In the genomic region with DNA sequence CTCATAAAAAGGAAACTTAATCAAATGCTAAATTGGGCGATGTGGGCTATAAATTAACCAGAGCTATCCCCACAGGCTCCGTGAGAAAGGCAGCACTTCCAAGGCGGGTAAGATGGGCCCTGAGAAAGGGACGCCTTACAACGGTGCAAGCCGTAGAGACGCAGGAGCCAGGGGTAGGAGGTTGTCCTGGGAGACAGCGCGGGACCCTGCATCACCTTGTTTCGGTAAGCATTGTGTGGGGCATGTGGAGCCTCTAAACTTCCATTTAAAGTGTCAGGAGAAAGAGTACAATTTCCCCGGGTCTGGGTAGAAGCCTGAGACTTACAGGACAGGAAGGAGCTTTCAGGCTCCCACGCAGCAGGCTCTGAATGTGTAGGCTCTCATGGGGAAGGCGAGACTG, we compare ENCODE assay signal across 3 cellular contexts.
TF ChIP-seq lines count a peak whose summit lies in the region.

No MANE protein-coding gene starts in this region.

TF ChIP-seq in SK-N-SH, 30 proteins besides CTCF, POLR2A, EP300 and RAD21:
- no peak for TF ChIP-seq FOXM1 (IDR thresholded peaks at IDR 0.05; ENCODE audit: low read depth)
- TF ChIP-seq ZBTB33 (IDR thresholded peaks at IDR 0.05; ENCODE audit: borderline replicate concordance, low read depth), result no peak
- no peak for TF ChIP-seq RCOR1 (IDR thresholded peaks at IDR 0.05; ENCODE audit: low read length)
- TF ChIP-seq, protein P1, sequence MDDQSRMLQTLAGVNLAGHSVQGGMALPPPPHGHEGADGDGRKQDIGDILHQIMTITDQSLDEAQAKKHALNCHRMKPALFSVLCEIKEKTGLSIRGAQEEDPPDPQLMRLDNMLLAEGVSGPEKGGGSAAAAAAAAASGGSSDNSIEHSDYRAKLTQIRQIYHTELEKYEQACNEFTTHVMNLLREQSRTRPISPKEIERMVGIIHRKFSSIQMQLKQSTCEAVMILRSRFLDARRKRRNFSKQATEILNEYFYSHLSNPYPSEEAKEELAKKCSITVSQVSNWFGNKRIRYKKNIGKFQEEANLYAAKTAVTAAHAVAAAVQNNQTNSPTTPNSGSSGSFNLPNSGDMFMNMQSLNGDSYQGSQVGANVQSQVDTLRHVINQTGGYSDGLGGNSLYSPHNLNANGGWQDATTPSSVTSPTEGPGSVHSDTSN (IDR thresholded peaks at IDR 0.05), result no peak
- no peak for TF ChIP-seq EZH2phosphoT487 (IDR thresholded peaks at IDR 0.05; ENCODE audit: borderline replicate concordance, low read depth)
- TF ChIP-seq TCF12 (IDR thresholded peaks at IDR 0.05), result no peak
- no peak for TF ChIP-seq CHD2 (IDR thresholded peaks at IDR 0.05; ENCODE audit: low read length, partially characterized antibody)
- TF ChIP-seq NFIC (IDR thresholded peaks at IDR 0.05; ENCODE audit: borderline replicate concordance), result no peak
- no peak for TF ChIP-seq TEAD4 (IDR thresholded peaks at IDR 0.05; ENCODE audit: borderline replicate concordance, insufficient read depth)
- TF ChIP-seq MAX (IDR thresholded peaks at IDR 0.05; ENCODE audit: low read depth), result no peak
- no peak for TF ChIP-seq SMC3 (IDR thresholded peaks at IDR 0.05; ENCODE audit: low read depth, low read length)
- TF ChIP-seq FOXJ3 (CRISPR knock-in tag; IDR thresholded peaks at IDR 0.05), result no peak
- TF ChIP-seq JUND (IDR thresholded peaks at IDR 0.05), result no peak

TF ChIP-seq in SK-N-SH treated with all-trans-retinoic acid at 6 μM for 48 hours, 23 proteins besides CTCF, POLR2A, EP300 and RAD21 (continues in another document):
- TF ChIP-seq ZNF70 (CRISPR knock-in tag; IDR thresholded peaks at IDR 0.05), result no peak
- no peak for TF ChIP-seq BACH2 (CRISPR knock-in tag; IDR thresholded peaks at IDR 0.05; ENCODE audit: borderline replicate concordance)
- TF ChIP-seq, protein P2, sequence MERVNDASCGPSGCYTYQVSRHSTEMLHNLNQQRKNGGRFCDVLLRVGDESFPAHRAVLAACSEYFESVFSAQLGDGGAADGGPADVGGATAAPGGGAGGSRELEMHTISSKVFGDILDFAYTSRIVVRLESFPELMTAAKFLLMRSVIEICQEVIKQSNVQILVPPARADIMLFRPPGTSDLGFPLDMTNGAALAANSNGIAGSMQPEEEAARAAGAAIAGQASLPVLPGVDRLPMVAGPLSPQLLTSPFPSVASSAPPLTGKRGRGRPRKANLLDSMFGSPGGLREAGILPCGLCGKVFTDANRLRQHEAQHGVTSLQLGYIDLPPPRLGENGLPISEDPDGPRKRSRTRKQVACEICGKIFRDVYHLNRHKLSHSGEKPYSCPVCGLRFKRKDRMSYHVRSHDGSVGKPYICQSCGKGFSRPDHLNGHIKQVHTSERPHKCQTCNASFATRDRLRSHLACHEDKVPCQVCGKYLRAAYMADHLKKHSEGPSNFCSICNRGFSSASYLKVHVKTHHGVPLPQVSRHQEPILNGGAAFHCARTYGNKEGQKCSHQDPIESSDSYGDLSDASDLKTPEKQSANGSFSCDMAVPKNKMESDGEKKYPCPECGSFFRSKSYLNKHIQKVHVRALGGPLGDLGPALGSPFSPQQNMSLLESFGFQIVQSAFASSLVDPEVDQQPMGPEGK (CRISPR knock-in tag; IDR thresholded peaks at IDR 0.05; ENCODE audit: borderline replicate concordance), result no peak
- no peak for TF ChIP-seq ZNF565 (CRISPR knock-in tag; conservative IDR thresholded peaks at IDR 0.05; ENCODE audit: low read depth)
- no peak for TF ChIP-seq TOX (CRISPR knock-in tag; IDR thresholded peaks at IDR 0.05; ENCODE audit: borderline replicate concordance)
- TF ChIP-seq ESRRG (CRISPR knock-in tag; IDR thresholded peaks at IDR 0.05), result no peak
- TF ChIP-seq TCF4 (CRISPR knock-in tag; IDR thresholded peaks at IDR 0.05; ENCODE audit: borderline replicate concordance), result no peak
- no peak for TF ChIP-seq ISL1 (CRISPR knock-in tag; IDR thresholded peaks at IDR 0.05)
- TF ChIP-seq, protein P3, sequence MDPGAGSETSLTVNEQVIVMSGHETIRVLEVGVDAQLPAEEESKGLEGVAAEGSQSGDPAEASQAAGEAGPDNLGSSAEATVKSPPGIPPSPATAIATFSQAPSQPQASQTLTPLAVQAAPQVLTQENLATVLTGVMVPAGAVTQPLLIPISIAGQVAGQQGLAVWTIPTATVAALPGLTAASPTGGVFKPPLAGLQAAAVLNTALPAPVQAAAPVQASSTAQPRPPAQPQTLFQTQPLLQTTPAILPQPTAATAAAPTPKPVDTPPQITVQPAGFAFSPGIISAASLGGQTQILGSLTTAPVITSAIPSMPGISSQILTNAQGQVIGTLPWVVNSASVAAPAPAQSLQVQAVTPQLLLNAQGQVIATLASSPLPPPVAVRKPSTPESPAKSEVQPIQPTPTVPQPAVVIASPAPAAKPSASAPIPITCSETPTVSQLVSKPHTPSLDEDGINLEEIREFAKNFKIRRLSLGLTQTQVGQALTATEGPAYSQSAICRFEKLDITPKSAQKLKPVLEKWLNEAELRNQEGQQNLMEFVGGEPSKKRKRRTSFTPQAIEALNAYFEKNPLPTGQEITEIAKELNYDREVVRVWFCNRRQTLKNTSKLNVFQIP (CRISPR knock-in tag; IDR thresholded peaks at IDR 0.05; ENCODE audit: borderline replicate concordance, low read depth), result no peak
- TF ChIP-seq ARNTL (CRISPR knock-in tag; IDR thresholded peaks at IDR 0.05; ENCODE audit: borderline replicate concordance, low read depth), result no peak
- no peak for TF ChIP-seq CSRNP3 (CRISPR knock-in tag; IDR thresholded peaks at IDR 0.05)
- no peak for TF ChIP-seq ZFP3 (CRISPR knock-in tag; IDR thresholded peaks at IDR 0.05)
- TF ChIP-seq GLIS3 (CRISPR knock-in tag; IDR thresholded peaks at IDR 0.05), result no peak
- no peak for TF ChIP-seq ZFP30 (CRISPR knock-in tag; IDR thresholded peaks at IDR 0.05)
- TF ChIP-seq RARB (CRISPR knock-in tag; IDR thresholded peaks at IDR 0.05), result no peak
- TF ChIP-seq, protein P4, sequence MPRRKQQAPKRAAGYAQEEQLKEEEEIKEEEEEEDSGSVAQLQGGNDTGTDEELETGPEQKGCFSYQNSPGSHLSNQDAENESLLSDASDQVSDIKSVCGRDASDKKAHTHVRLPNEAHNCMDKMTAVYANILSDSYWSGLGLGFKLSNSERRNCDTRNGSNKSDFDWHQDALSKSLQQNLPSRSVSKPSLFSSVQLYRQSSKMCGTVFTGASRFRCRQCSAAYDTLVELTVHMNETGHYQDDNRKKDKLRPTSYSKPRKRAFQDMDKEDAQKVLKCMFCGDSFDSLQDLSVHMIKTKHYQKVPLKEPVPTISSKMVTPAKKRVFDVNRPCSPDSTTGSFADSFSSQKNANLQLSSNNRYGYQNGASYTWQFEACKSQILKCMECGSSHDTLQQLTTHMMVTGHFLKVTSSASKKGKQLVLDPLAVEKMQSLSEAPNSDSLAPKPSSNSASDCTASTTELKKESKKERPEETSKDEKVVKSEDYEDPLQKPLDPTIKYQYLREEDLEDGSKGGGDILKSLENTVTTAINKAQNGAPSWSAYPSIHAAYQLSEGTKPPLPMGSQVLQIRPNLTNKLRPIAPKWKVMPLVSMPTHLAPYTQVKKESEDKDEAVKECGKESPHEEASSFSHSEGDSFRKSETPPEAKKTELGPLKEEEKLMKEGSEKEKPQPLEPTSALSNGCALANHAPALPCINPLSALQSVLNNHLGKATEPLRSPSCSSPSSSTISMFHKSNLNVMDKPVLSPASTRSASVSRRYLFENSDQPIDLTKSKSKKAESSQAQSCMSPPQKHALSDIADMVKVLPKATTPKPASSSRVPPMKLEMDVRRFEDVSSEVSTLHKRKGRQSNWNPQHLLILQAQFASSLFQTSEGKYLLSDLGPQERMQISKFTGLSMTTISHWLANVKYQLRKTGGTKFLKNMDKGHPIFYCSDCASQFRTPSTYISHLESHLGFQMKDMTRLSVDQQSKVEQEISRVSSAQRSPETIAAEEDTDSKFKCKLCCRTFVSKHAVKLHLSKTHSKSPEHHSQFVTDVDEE (CRISPR knock-in tag; IDR thresholded peaks at IDR 0.05), result no peak
- TF ChIP-seq CSDC2 (CRISPR knock-in tag; IDR thresholded peaks at IDR 0.05), result no peak
- no peak for TF ChIP-seq PPARA (CRISPR knock-in tag; IDR thresholded peaks at IDR 0.05; ENCODE audit: borderline replicate concordance)

TF ChIP-seq in HEK293T, 16 proteins besides CTCF, POLR2A, EP300 and RAD21:
- TF ChIP-seq NFRKB (IDR thresholded peaks at IDR 0.05) (no peak), SUZ12 (IDR thresholded peaks at IDR 0.05) (no peak), CTBP1 (IDR thresholded peaks at IDR 0.05; ENCODE audit: borderline replicate concordance) (no peak), TARDBP (IDR thresholded peaks at IDR 0.05) (no peak), LEF1 (IDR thresholded peaks at IDR 0.05; ENCODE audit: borderline replicate concordance) (no peak), FOXK2 (IDR thresholded peaks at IDR 0.05) (no peak), ELF4 (IDR thresholded peaks at IDR 0.05) (no peak), ZNF384 (IDR thresholded peaks at IDR 0.05) (no peak), FOXA1 (IDR thresholded peaks at IDR 0.05) (no peak), L3MBTL2 (conservative IDR thresholded peaks at IDR 0.05) (no peak), ARNT (IDR thresholded peaks at IDR 0.05) (no peak), FOXM1 (IDR thresholded peaks at IDR 0.05; ENCODE audit: borderline replicate concordance) (no peak), HDGF (IDR thresholded peaks at IDR 0.05; ENCODE audit: borderline replicate concordance) (no peak), SP1 (IDR thresholded peaks at IDR 0.05) (no peak), BHLHE40 (IDR thresholded peaks at IDR 0.05; ENCODE audit: borderline replicate concordance) (no peak)
- TF ChIP-seq, protein P5, sequence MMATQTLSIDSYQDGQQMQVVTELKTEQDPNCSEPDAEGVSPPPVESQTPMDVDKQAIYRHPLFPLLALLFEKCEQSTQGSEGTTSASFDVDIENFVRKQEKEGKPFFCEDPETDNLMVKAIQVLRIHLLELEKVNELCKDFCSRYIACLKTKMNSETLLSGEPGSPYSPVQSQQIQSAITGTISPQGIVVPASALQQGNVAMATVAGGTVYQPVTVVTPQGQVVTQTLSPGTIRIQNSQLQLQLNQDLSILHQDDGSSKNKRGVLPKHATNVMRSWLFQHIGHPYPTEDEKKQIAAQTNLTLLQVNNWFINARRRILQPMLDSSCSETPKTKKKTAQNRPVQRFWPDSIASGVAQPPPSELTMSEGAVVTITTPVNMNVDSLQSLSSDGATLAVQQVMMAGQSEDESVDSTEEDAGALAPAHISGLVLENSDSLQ (IDR thresholded peaks at IDR 0.05), result no peak
